19 cellular contexts compared by ENCODE assay signal in the genomic region with DNA sequence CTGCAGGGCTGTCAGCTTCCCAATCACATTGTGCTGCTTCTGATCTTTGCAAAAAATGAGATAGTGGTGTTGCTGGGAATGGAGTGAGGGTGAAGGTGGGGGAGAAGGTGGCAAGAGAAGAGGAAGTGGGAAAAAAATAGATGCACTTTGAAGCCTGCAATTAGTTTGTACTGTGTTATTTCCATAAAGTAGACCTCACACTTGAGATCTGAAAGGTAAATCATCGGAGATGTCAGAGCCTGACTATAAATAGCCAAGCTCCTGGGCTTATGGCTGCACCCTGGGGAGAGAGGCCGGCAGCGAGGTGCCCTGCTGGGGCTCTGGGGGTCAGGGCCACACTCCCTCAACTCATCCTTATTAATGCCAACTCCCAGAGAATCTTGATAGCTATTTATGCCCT.
"Had no signal": no experiment of that assay in that cellular context is flagged by ENCODE, and none has a peak within 500 bp of the region (broad histone marks: within the 10 kb centered on the region; RNA-seq: fewer than 3 reads in every experiment).

No MANE protein-coding gene starts in this region.

- H3K27me3 ChIP-seq: MG63 had no signal

- H3K9me3 ChIP-seq: MG63 had no signal

- DNase-seq: activated CD4-positive, alpha-beta memory T cell treated with anti-CD3 and anti-CD28 coated beads, Interleukin-2, amount 10 ng/mL, durations not matched to agents 7 days and 5 days; activated CD4-positive, alpha-beta T cell treated with anti-CD3 and anti-CD28 coated beads for 36 hours; activated CD4-positive, alpha-beta T cell treated with anti-CD3 and anti-CD28 coated beads, Interleukin-2, amount 50 U/mL, for 1 hour; activated gamma-delta T cell; activated naive CD4-positive, alpha-beta T cell treated with anti-CD3 and anti-CD28 coated beads for 36 hours; activated T-cell treated with anti-CD3 and anti-CD28 coated beads for 4 hours; activated T-cell treated with anti-CD3 and anti-CD28 coated beads, Interleukin-2, amount 50 U/mL, for 48 hours; amygdala; cortex of kidney; KG1; MG63; MV-4-11; NCI-H1092 treated with DMSO at 0.1 percent for 48 hours; NCI-H187; NCI-H446 treated with DMSO at 0.1 percent for 48 hours; NCI-H526 treated with DMSO at 0.1 percent for 48 hours; SIG-M5; T-helper 17 cell; T-helper 9 cell had no signal

- H3K4me3 ChIP-seq: MG63 had no signal

- H3K36me3 ChIP-seq: MG63 had no signal
